Comparison of ENCODE assay signal across 1 cellular context in genomic region chr18:468841-469796, GRCh38.
TF ChIP-seq lines count a peak whose summit lies in the region.

No MANE protein-coding gene starts in this region.

TF ChIP-seq in WTC11, 78 proteins besides CTCF, POLR2A, EP300 and RAD21 (continued from another document):
- no peak for TF ChIP-seq ZNF532 (CRISPR knock-in tag; IDR thresholded peaks at IDR 0.05; ENCODE audit: borderline replicate concordance)
TF ChIP-seq in WTC11: peak in this region for 0.
